1 cellular context compared by ENCODE assay signal in the genomic region with DNA sequence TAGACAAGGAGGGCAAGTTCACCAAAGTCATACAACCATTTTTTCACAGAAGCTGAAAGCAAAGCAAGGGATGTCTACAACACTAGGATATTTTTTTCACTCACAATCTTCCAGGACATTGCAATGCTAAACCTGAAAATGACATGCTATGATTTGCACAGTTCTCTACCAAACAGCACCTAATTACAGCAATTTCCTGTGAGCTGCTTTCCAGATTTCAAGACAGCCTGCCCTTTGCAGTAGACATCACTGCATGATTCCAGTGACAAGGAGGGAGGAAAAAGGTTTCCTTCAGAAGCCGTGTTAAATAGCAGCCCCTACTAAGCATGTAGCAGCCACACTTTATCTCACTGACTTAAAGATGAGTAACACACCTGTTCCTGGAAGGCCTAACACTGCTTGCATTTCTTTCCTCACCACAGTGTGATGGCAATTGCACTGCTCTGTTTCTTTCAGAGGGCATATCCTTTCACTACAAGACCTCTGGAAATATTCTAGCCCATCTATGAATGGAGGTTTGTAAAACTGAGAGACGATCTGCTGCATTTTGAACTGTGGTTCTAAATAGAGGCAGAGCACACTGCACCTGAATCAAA.
TF ChIP-seq lines count a peak whose summit lies in the region.

No MANE protein-coding gene starts in this region.

TF ChIP-seq in WTC11, 78 proteins besides CTCF, POLR2A, EP300 and RAD21 (continued from another document):
- no peak for TF ChIP-seq NR1H2 (CRISPR knock-in tag; IDR thresholded peaks at IDR 0.05)
- TF ChIP-seq, protein P1, sequence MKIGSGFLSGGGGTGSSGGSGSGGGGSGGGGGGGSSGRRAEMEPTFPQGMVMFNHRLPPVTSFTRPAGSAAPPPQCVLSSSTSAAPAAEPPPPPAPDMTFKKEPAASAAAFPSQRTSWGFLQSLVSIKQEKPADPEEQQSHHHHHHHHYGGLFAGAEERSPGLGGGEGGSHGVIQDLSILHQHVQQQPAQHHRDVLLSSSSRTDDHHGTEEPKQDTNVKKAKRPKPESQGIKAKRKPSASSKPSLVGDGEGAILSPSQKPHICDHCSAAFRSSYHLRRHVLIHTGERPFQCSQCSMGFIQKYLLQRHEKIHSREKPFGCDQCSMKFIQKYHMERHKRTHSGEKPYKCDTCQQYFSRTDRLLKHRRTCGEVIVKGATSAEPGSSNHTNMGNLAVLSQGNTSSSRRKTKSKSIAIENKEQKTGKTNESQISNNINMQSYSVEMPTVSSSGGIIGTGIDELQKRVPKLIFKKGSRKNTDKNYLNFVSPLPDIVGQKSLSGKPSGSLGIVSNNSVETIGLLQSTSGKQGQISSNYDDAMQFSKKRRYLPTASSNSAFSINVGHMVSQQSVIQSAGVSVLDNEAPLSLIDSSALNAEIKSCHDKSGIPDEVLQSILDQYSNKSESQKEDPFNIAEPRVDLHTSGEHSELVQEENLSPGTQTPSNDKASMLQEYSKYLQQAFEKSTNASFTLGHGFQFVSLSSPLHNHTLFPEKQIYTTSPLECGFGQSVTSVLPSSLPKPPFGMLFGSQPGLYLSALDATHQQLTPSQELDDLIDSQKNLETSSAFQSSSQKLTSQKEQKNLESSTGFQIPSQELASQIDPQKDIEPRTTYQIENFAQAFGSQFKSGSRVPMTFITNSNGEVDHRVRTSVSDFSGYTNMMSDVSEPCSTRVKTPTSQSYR (CRISPR knock-in tag; IDR thresholded peaks at IDR 0.05), result no peak
- no peak for TF ChIP-seq SOX15 (CRISPR knock-in tag; IDR thresholded peaks at IDR 0.05)
